8 cellular contexts compared by ENCODE assay signal in genomic region chr20:35664544-35665206, GRCh38. TPM values are rescaled to one million over a fixed set of nuclear protein-coding genes. Genes with fewer than 3 reads are reported as not detected.
A peak's percentile ranks its signal among the peaks of the same experiment; 100 is the strongest.
DNase-seq lines count a peak whose midpoint lies in the region; ATAC-seq and TF ChIP-seq lines count a peak whose summit lies in the region.

Gene CPNE1, minus strand, starts transcription at chr20:35664900. Its CDS starts 31,977 bp downstream, at chr20:35632923.
Gene RBM12, minus strand, starts transcription at chr20:35664900. Its CDS starts 9,578 bp downstream, at chr20:35655322.

- peak; percentile 72 for ATAC-seq in HG03439 (IDR thresholded peaks at IDR 0.05; ENCODE audit: unreplicated experiment)
- ATAC-seq in activated CD4-positive, alpha-beta T cell treated with anti-CD3 and anti-CD28 coated beads for 36 hours: peak; percentile 68

- H3K27ac Mint-ChIP-seq in activated CD4-positive, alpha-beta T cell treated with anti-CD3 and anti-CD28 coated beads for 36 hours: peak within 1 kb of the TSS; percentile 100
- peak within 1 kb of the TSS; percentile 99 for H3K27ac Mint-ChIP-seq in chondrocyte (ENCODE audit: unreplicated experiment)

- peaks cover 2% of the 10 kb centered on the region for H3K9me3 Mint-ChIP-seq in activated CD4-positive, alpha-beta T cell treated with anti-CD3 and anti-CD28 coated beads for 36 hours (ENCODE audit: low read depth)
- H3K9me3 Mint-ChIP-seq in chondrocyte (ENCODE audit: low read depth): no peaks in the 10 kb centered on the region

- H3K4me1 Mint-ChIP-seq in activated CD4-positive, alpha-beta T cell treated with anti-CD3 and anti-CD28 coated beads for 36 hours: peaks cover 36% of the 10 kb centered on the region
- peaks cover 47% of the 10 kb centered on the region for H3K4me1 Mint-ChIP-seq in chondrocyte (ENCODE audit: low read depth)

- CTCF ChIA-PET in activated CD4-positive, alpha-beta T cell treated with anti-CD3 and anti-CD28 coated beads for 36 hours (lab: Charles Lee): interaction anchor here (0.5 to 8.6 kb wide), 4 partner anchors 14 to 290 kb away, joined by 3 to 92 read pairs (median 6); partner anchors contain the start of genes SCAND1 and SPAG4

- TF ChIP-seq POLR2A in GM19193 (IDR thresholded peaks at IDR 0.05; ENCODE audit: extremely low read depth, insufficient read depth, insufficient read length): peak; percentile 98

- POLR2A ChIA-PET in activated CD4-positive, alpha-beta T cell treated with anti-CD3 and anti-CD28 coated beads for 36 hours (lab: Charles Lee): interaction anchor here (0.6 to 4.5 kb wide), 10 partner anchors 35 to 210 kb away, joined by 3 to 55 read pairs (median 4); partner anchors contain the start of genes ERGIC3, NFS1, RBM39 and ROMO1

- H3K27me3 Mint-ChIP-seq in activated CD4-positive, alpha-beta T cell treated with anti-CD3 and anti-CD28 coated beads for 36 hours: no peaks in the 10 kb centered on the region
- H3K27me3 Mint-ChIP-seq in chondrocyte (ENCODE audit: low read depth): no peaks in the 10 kb centered on the region

- intact Hi-C loops in activated CD4-positive, alpha-beta T cell treated with anti-CD3 and anti-CD28 coated beads for 36 hours (cut with DNase I, micrococcal nuclease): loop anchor here (1.0 to 5.0 kb wide), 13 partner anchors 34 to 357 kb away; partner anchors contain the start of genes ERGIC3 (in 2 of the 2), NFS1 (in 2 of the 2), ROMO1 (in 2 of the 2) and SCAND1 (in 2 of the 2)

- DNase-seq in AML-193 (lab: John Stamatoyannopoulos, UW) (peak; percentile 85), NCI-H524 (lab: John Stamatoyannopoulos, UW) (peak; percentile 95 to 96), chondrocyte (ENCODE audit: low spot score) (peak; percentile 95), kidney glomerular epithelial cell (lab: John Stamatoyannopoulos, UW) (peak; percentile 90)
- peak; percentile 96 for DNase-seq in activated CD4-positive, alpha-beta T cell treated with anti-CD3 and anti-CD28 coated beads for 36 hours
- peak; percentile 85 to 90 for DNase-seq in stimulated activated CD4-positive, alpha-beta T cell treated with anti-CD3 and anti-CD28 coated beads, Interleukin-15, amount 100 ng/mL, for 48 hours (ENCODE audit: low read depth in 2 of 2)

- H3K4me3 Mint-ChIP-seq in activated CD4-positive, alpha-beta T cell treated with anti-CD3 and anti-CD28 coated beads for 36 hours: peak within 1 kb of the TSS; percentile 80
- H3K4me3 Mint-ChIP-seq in chondrocyte (ENCODE audit: unreplicated experiment): peak within 1 kb of the TSS; percentile 92

- peaks cover 41% of the 10 kb centered on the region for H3K36me3 Mint-ChIP-seq in activated CD4-positive, alpha-beta T cell treated with anti-CD3 and anti-CD28 coated beads for 36 hours (ENCODE audit: low read depth)
- H3K36me3 Mint-ChIP-seq in chondrocyte (ENCODE audit: low read depth): peaks cover 11% of the 10 kb centered on the region

- peak; percentile 29 for TF ChIP-seq CTCF in chondrocyte (IDR thresholded peaks at IDR 0.05)

RNA-seq across cellular contexts. Expression of gene CPNE1, which starts in this region (rescaled TPM):
- total RNA-seq in activated CD4-positive, alpha-beta T cell treated with anti-CD3 and anti-CD28 coated beads for 36 hours: 100 to 1,000 TPM; 249 to 258 TPM
- 127 to 142 TPM (median 142 TPM) in 3 replicates for total RNA-seq in chondrocyte

RNA-seq across cellular contexts. Expression of gene RBM12, which starts in this region (rescaled TPM):
- total RNA-seq in activated CD4-positive, alpha-beta T cell treated with anti-CD3 and anti-CD28 coated beads for 36 hours: 100 to 1,000 TPM; 122 to 148 TPM
- total RNA-seq in chondrocyte: 59.0 to 66.5 TPM (median 63.8 TPM) in 3 replicates

Comparison
In these comparisons a context has a peak if more than half of its experiments do, and no peak if none do; other contexts are left out.
1. Peak in every context shown above with its lines: DNase-seq and ATAC-seq.